Comparison of ENCODE assay signal across 19 cellular contexts in the genomic region with DNA sequence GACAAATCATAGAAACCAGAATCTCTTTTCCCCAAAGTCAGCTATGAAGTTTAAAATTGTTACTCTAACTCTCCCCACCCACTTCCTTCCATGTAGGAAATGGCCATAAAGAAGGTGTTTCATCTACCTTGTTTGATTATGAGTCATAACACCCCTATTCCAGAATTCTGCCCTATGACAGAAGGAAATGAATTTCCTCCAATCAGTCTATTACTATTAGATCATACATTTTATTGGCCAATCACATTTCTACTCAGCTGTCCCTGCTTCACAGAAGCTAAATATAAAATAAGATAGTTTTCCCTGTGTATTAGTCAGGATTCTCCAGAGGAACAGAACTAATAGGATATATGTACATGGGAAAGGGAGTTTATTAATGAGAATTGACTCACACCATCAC.
DNase-seq lines count a peak whose midpoint lies in the region; ATAC-seq and TF ChIP-seq lines count a peak whose summit lies in the region.
"Had no signal": no experiment of that assay in that cellular context is flagged by ENCODE, and none has a peak within 500 bp of the region (broad histone marks: within the 10 kb centered on the region; RNA-seq: fewer than 3 reads in every experiment).

No MANE protein-coding gene starts in this region.

- intact Hi-C loops in CD8-positive, alpha-beta T cell (cut with DNase I, micrococcal nuclease), result no loop called here
- intact Hi-C loops in mucosa of descending colon (cut with DNase I, micrococcal nuclease), result no loop called here

- CTCF ChIA-PET in CD8-positive, alpha-beta T cell (lab: Charles Lee), result interaction anchor here (2.0 kb wide), 1 partner anchor 666 kb away, joined by 4 read pairs; no protein-coding TSS in a partner anchor
- CTCF ChIA-PET in RWPE1 (lab: Yijun Ruan, JAX), result no interaction called here

- no peak overlapping the region for H3K4me3 Mint-ChIP-seq in CD8-positive, alpha-beta T cell

- TF ChIP-seq CTCF in CD8-positive, alpha-beta T cell (IDR thresholded peaks at IDR 0.05), result no peak
- no peak for TF ChIP-seq CTCF in RWPE1 (conservative IDR thresholded peaks at IDR 0.05; ENCODE audit: low read depth)
- no peak for TF ChIP-seq CTCF in epithelial cell of esophagus (IDR thresholded peaks at IDR 0.05; ENCODE audit: insufficient read depth, low read depth, low read length, missing control alignments)
- TF ChIP-seq CTCF in mucosa of descending colon (IDR thresholded peaks at IDR 0.05), result no peak

- no peaks in the 10 kb centered on the region for H3K36me3 ChIP-seq in CD8-positive, alpha-beta T cell (ENCODE audit: insufficient read depth, low read length)
- no peaks in the 10 kb centered on the region for H3K36me3 ChIP-seq in mucosa of descending colon (ENCODE audit: low read depth)
- H3K36me3 ChIP-seq: HAP-1 had no signal

- peaks cover 35% of the 10 kb centered on the region for H3K4me1 Mint-ChIP-seq in CD8-positive, alpha-beta T cell (ENCODE audit: low read depth)

- no peak for DNase-seq in CD8-positive, alpha-beta T cell
- DNase-seq in RWPE1 (ENCODE audit: low spot score), result peak; percentile 34
- peak; percentile 20 for DNase-seq in epithelial cell of esophagus (ENCODE audit: low read depth)
- no peak for DNase-seq in mucosa of descending colon
- no peak for DNase-seq in NCI-H2029 (lab: John Stamatoyannopoulos, UW)
- no peak for DNase-seq in NCI-H446 treated with DMSO at 0.1 percent for 48 hours (lab: John Stamatoyannopoulos, UW)
- DNase-seq: ACHN, C1 segment of cervical spinal cord, DMS 273 treated with DMSO at 0.1 percent for 48 hours, NCI-H1694 treated with DMSO at 0.1 percent for 48 hours, NCI-H2107, NCI-H510A treated with DMSO at 0.1 percent for 48 hours, NCI-H82, OCI-M1, SIG-M5 had no signal

- H3K9me3 ChIP-seq in CD8-positive, alpha-beta T cell (ENCODE audit: low read length), result no peaks in the 10 kb centered on the region
- peaks cover under 1% of the 10 kb centered on the region for H3K9me3 ChIP-seq in mucosa of descending colon

- no peak overlapping the region for H3K4me3 ChIP-seq in CD8-positive, alpha-beta T cell (ENCODE audit: low read depth, low read length)
- no peak overlapping the region for H3K4me3 ChIP-seq in epithelial cell of esophagus (ENCODE audit: low read length)
- no peak overlapping the region for H3K4me3 ChIP-seq in mucosa of descending colon
- H3K4me3 ChIP-seq: HAP-1, K562 had no signal

- peaks cover 7% of the 10 kb centered on the region for H3K36me3 Mint-ChIP-seq in CD8-positive, alpha-beta T cell

- no peaks in the 10 kb centered on the region for H3K27me3 Mint-ChIP-seq in CD8-positive, alpha-beta T cell (ENCODE audit: low read depth)

- no peak overlapping the region for H3K27ac ChIP-seq in CD8-positive, alpha-beta T cell (ENCODE audit: low read depth, low read length)
- no peak overlapping the region for H3K27ac ChIP-seq in RWPE1

- H3K27ac Mint-ChIP-seq in CD8-positive, alpha-beta T cell, result no peak overlapping the region

- H3K9me3 Mint-ChIP-seq in CD8-positive, alpha-beta T cell, result peaks cover 8% of the 10 kb centered on the region

- POLR2A ChIA-PET in CD8-positive, alpha-beta T cell (lab: Charles Lee), result interaction anchor here (0.5 to 1.2 kb wide), 2 partner anchors 30 to 100 kb away, joined by 3 read pairs; no protein-coding TSS in a partner anchor
- POLR2A ChIA-PET in RWPE1 (lab: Yijun Ruan, JAX; ENCODE audit: low non-redundant PET), result no interaction called here

- peak; percentile 44 for ATAC-seq in CD8-positive, alpha-beta T cell
- peak; percentile 59 for ATAC-seq in mucosa of descending colon
- no peak for ATAC-seq in GM21423 (IDR thresholded peaks at IDR 0.05; ENCODE audit: unreplicated experiment)
- no peak for ATAC-seq in activated CD4-positive, CD25-positive, alpha-beta regulatory T cell treated with anti-CD3 and anti-CD28 coated beads, Interleukin-2, amount 50 U/mL, for 24 hours
- ATAC-seq: K562 had no signal

- peaks cover 20% of the 10 kb centered on the region for H3K4me1 ChIP-seq in CD8-positive, alpha-beta T cell (ENCODE audit: insufficient read depth, low read length)
- peaks cover 13% of the 10 kb centered on the region for H3K4me1 ChIP-seq in mucosa of descending colon (ENCODE audit: low read depth)

- H3K27me3 ChIP-seq in CD8-positive, alpha-beta T cell (ENCODE audit: insufficient read depth, low read length), result no peaks in the 10 kb centered on the region

Comparison
In these comparisons a context has a peak if more than half of its experiments do, and no peak if none do; other contexts are left out.
1. ATAC-seq: peak in CD8-positive, alpha-beta T cell (single experiment) and mucosa of descending colon (single experiment); none in GM21423 (single experiment) and activated CD4-positive, CD25-positive, alpha-beta regulatory T cell treated with anti-CD3 and anti-CD28 coated beads, Interleukin-2, amount 50 U/mL, for 24 hours (0 of 2).
2. DNase-seq: peak in RWPE1 (single experiment) and epithelial cell of esophagus (single experiment); none in CD8-positive, alpha-beta T cell (0 of 7), mucosa of descending colon (0 of 3), NCI-H2029 (single experiment) and NCI-H446 treated with DMSO at 0.1 percent for 48 hours (single experiment).